ENCODE assay signal across 21 cellular contexts in the genomic region with DNA sequence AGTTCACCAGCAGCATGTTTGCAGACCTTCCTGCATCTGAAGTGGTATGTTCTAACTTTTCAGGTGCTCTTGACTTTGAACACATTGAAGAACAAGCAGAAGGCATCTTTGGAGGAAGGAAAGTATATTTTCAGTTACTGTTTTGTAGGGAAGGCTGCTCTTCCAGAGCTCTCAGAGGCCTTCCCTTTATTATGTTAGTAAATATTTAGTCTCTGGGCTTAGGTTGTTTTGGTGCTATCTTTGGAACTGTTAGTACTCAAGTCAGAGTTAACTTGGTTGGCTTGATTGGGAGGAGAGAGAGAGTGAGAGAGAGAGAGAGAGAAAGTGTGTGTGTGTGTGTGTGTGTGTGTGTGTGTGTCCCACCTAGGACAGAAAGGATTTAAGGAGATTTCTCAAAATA.
"Had no signal": no experiment of that assay in that cellular context is flagged by ENCODE, and none has a peak within 500 bp of the region (broad histone marks: within the 10 kb centered on the region; RNA-seq: fewer than 3 reads in every experiment).

No MANE protein-coding gene starts in this region.

- H3K4me3 Mint-ChIP-seq: activated naive CD8-positive, alpha-beta T cell; effector memory CD8-positive, alpha-beta T cell; stimulated activated effector memory CD8-positive, alpha-beta T cell treated with anti-CD3 and anti-CD28 coated beads, Interleukin-12 subunit alpha, Interleukin-12 subunit beta, amount 100 ng/mL, for 72 hours; T-cell had no signal

- H3K27ac Mint-ChIP-seq: activated naive CD8-positive, alpha-beta T cell; effector memory CD8-positive, alpha-beta T cell; stimulated activated effector memory CD8-positive, alpha-beta T cell treated with anti-CD3 and anti-CD28 coated beads, Interleukin-12 subunit alpha, Interleukin-12 subunit beta, amount 100 ng/mL, for 72 hours; T-cell had no signal

- H3K9me3 Mint-ChIP-seq: effector memory CD8-positive, alpha-beta T cell; stimulated activated effector memory CD8-positive, alpha-beta T cell treated with anti-CD3 and anti-CD28 coated beads, Interleukin-12 subunit alpha, Interleukin-12 subunit beta, amount 100 ng/mL, for 72 hours; T-cell had no signal

- ATAC-seq: effector memory CD8-positive, alpha-beta T cell; esophagus mucosa; gastrocnemius medialis; right lobe of liver; stimulated activated effector memory CD8-positive, alpha-beta T cell treated with anti-CD3 and anti-CD28 coated beads, Interleukin-12 subunit alpha, Interleukin-12 subunit beta, amount 100 ng/mL, for 72 hours; T-cell had no signal

- H3K27me3 Mint-ChIP-seq: activated naive CD8-positive, alpha-beta T cell; effector memory CD8-positive, alpha-beta T cell; T-cell had no signal

- DNase-seq: activated CD4-positive, alpha-beta T cell treated with anti-CD3 and anti-CD28 coated beads for 1 hour; activated gamma-delta T cell treated with Interleukin-2 at 50 U/mL for 16 hours; activated T-cell treated with anti-CD3 and anti-CD28 coated beads, Interleukin-2, amount 50 U/mL, for 1 hour; adrenal gland; colonic mucosa; dorsolateral prefrontal cortex; effector memory CD8-positive, alpha-beta T cell; gastrocnemius medialis; hypothalamus; nucleus accumbens; right lobe of liver; stimulated activated CD4-positive, alpha-beta T cell treated with anti-CD3 and anti-CD28 coated beads, Interleukin-2, amount 100 ng/mL, for 24 hours; stomach; T-cell; trophoblast cell had no signal

- H3K4me1 Mint-ChIP-seq: T-cell had no signal

- H3K4me3 ChIP-seq: adrenal gland, colonic mucosa, dorsolateral prefrontal cortex, gastrocnemius medialis, lung, right lobe of liver, skin epidermis, stomach, suprapubic skin had no signal

- H3K9me3 ChIP-seq: adrenal gland, colonic mucosa, gastrocnemius medialis, right lobe of liver, stomach, suprapubic skin had no signal
